In the genomic region with DNA sequence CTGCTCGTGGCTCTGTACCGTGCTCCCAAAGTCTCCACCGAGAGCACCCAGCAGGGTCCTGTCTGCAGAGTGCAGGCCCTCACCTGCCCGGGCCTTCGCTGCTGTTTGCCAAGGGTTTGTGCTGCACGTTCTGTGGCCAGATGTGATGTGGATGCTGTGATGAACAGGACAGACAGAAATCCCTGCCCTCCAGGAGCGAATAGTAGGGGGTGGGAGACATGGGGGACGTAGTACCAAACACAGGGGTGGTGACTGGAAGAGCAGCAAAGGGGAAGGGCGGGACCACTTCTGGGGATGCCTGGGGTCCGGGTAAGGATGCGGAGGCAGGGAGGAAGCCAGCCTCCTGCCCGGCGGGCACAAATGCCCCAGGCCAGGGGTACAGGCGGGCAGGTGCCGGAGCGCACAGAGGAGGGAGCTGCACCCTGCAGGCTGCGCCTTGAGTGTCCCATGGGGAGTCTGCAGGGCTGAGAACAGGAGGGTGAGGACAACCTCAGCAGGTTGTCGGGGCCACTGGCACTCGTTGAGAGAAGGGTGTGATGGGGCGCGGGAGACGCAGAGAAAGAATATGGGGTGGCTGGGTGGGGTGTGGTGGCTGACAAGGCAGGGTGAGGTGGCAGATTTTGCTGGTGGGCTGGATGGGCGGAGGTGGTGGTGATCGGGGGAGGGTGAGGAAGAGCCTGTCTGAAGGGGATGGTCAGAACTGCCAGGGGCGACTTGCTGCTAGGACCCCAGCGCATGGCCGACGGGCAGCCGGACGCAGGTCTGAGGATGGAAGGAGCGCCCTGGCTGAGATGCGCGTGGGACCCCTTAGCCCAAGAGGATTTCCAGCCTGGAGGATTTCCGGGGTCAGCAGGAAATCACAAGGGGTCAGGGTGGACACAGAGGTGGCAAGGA, we compare ENCODE assay signal across 33 cellular contexts. TPM values are rescaled to one million over a fixed set of nuclear protein-coding genes. Genes with fewer than 3 reads are reported as not detected.
DNase-seq lines count a peak whose midpoint lies in the region; ATAC-seq, FAIRE-seq and TF ChIP-seq lines count a peak whose summit lies in the region.
"Had no signal": no experiment of that assay in that cellular context is flagged by ENCODE, and none has a peak within 500 bp of the region (broad histone marks: within the 10 kb centered on the region; RNA-seq: fewer than 3 reads in every experiment).

No MANE protein-coding gene starts in this region.

- H3K4me3 Mint-ChIP-seq in activated CD4-positive, alpha-beta T cell treated with anti-CD3 and anti-CD28 coated beads, Interleukin-2, amount 10 ng/mL, durations not matched to agents 24 days and 14 days, result no peak overlapping the region
- H3K4me3 Mint-ChIP-seq in activated naive CD8-positive, alpha-beta T cell treated with anti-CD3 and anti-CD28 coated beads, Interleukin-2, amount 10 ng/mL, durations not matched to agents 7 days and 5 days, result no peak overlapping the region
- H3K4me3 Mint-ChIP-seq in MCF 10A (ENCODE audit: unreplicated experiment), result no peak overlapping the region
- H3K4me3 Mint-ChIP-seq: activated CD8-positive, alpha-beta T cell treated with anti-CD3 and anti-CD28 coated beads, Interleukin-2, amount 10 ng/mL, durations not matched to agents 7 days and 5 days; CD8-positive, alpha-beta T cell had no signal

- H3K27ac ChIP-seq in lower lobe of right lung, result peak overlapping the region; percentile 82
- H3K27ac ChIP-seq in spleen, result peak overlapping the region in 5 of 8 donors; percentile 72 to 90 (median 82)
- H3K27ac ChIP-seq: brain microvascular endothelial cell, GM23248, PC-9, psoas muscle, SJCRH30, thoracic aorta, vagina had no signal

- TF ChIP-seq POLR2A in spleen (IDR thresholded peaks at IDR 0.05), result no peak

- H3K27me3 Mint-ChIP-seq in activated CD4-positive, alpha-beta T cell treated with anti-CD3 and anti-CD28 coated beads, Interleukin-2, amount 10 ng/mL, durations not matched to agents 24 days and 14 days, result peaks cover 2% of the 10 kb centered on the region
- peaks cover 6% of the 10 kb centered on the region for H3K27me3 Mint-ChIP-seq in activated naive CD8-positive, alpha-beta T cell treated with anti-CD3 and anti-CD28 coated beads, Interleukin-2, amount 10 ng/mL, durations not matched to agents 7 days and 5 days
- H3K27me3 Mint-ChIP-seq in MCF 10A (ENCODE audit: insufficient read depth, unreplicated experiment), result no peaks in the 10 kb centered on the region

- no TSS peak for BruUV-seq in MCF 10A (replicated peaks; lab: Mats Ljungman, UMichigan)

- H3K9me3 Mint-ChIP-seq in activated CD4-positive, alpha-beta T cell treated with anti-CD3 and anti-CD28 coated beads, Interleukin-2, amount 10 ng/mL, durations not matched to agents 24 days and 14 days, result no peaks in the 10 kb centered on the region
- no peaks in the 10 kb centered on the region for H3K9me3 Mint-ChIP-seq in activated naive CD8-positive, alpha-beta T cell treated with anti-CD3 and anti-CD28 coated beads, Interleukin-2, amount 10 ng/mL, durations not matched to agents 7 days and 5 days
- H3K9me3 Mint-ChIP-seq in MCF 10A (ENCODE audit: unreplicated experiment), result no peaks in the 10 kb centered on the region
- H3K9me3 Mint-ChIP-seq: CD8-positive, alpha-beta T cell had no signal

- H3K9me3 ChIP-seq in lower lobe of right lung (no peaks in the 10 kb centered on the region), spleen (no peaks in the 10 kb centered on the region)
- H3K9me3 ChIP-seq: psoas muscle, SJCRH30, thoracic aorta, vagina had no signal

- no peak for FAIRE-seq in GM19239 (lab: Jason Lieb, UNC)
- FAIRE-seq: GM12878, HepG2 had no signal

- H3K27me3 ChIP-seq in lower lobe of right lung (ENCODE audit: low read depth) (no peaks in the 10 kb centered on the region), spleen (replicated peaks in 1 of 7) (no peaks in the 10 kb centered on the region)
- H3K27me3 ChIP-seq: brain microvascular endothelial cell, SJCRH30, vagina had no signal

- TF ChIP-seq CTCF in lower lobe of right lung (IDR thresholded peaks at IDR 0.05), result no peak
- no peak for TF ChIP-seq CTCF in spleen (IDR thresholded peaks at IDR 0.05 in 8 of 11, conservative IDR thresholded peaks at IDR 0.05 in 3 of 11)
- no peak for TF ChIP-seq CTCF in MCF 10A (IDR thresholded peaks at IDR 0.05; ENCODE audit: unreplicated experiment)

- DNase-seq in activated CD4-positive, alpha-beta T cell treated with anti-CD3 and anti-CD28 coated beads, Interleukin-2, amount 10 ng/mL, durations not matched to agents 24 days and 14 days, result peak; percentile 50
- DNase-seq in activated CD4-positive, alpha-beta T cell treated with anti-CD3 and anti-CD28 coated beads, Interleukin-2, amount 50 U/mL, for 4 hours, result no peak
- no peak for DNase-seq in activated naive CD8-positive, alpha-beta T cell treated with anti-CD3 and anti-CD28 coated beads, Interleukin-2, amount 10 ng/mL, durations not matched to agents 7 days and 5 days
- DNase-seq in lower lobe of right lung (no peak), spleen (peak; percentile 73), GM19239 (ENCODE audit: insufficient read length, low spot score) (no peak), MCF 10A (ENCODE audit: unreplicated experiment) (no peak), H4 (ENCODE audit: low spot score) (no peak)
- DNase-seq: activated CD4-positive, alpha-beta T cell treated with anti-CD3 and anti-CD28 coated beads for 1 hour; activated CD8-positive, alpha-beta T cell treated with anti-CD3 and anti-CD28 coated beads, Interleukin-2, amount 10 ng/mL, durations not matched to agents 7 days and 5 days; activated gamma-delta T cell; brain microvascular endothelial cell; CD8-positive, alpha-beta T cell; DMS 273 treated with DMSO at 0.1 percent for 48 hours; effector CD8-positive, alpha-beta T cell; EL; erythroblast; GM23248; NCI-H1694 treated with DMSO at 0.1 percent for 48 hours; NCI-H2171 treated with DMSO at 0.1 percent for 48 hours; NCI-H510A treated with DMSO at 0.1 percent for 48 hours; PC-9; psoas muscle; SJCRH30; stimulated activated CD4-positive, alpha-beta T cell treated with anti-CD3 and anti-CD28 coated beads, Interleukin-15, amount 100 ng/mL, for 24 hours; stimulated activated naive CD4-positive, alpha-beta T cell; T-helper 1 cell had no signal

- H3K4me1 Mint-ChIP-seq in activated CD4-positive, alpha-beta T cell treated with anti-CD3 and anti-CD28 coated beads, Interleukin-2, amount 10 ng/mL, durations not matched to agents 24 days and 14 days, result no peaks in the 10 kb centered on the region
- H3K4me1 Mint-ChIP-seq in activated naive CD8-positive, alpha-beta T cell treated with anti-CD3 and anti-CD28 coated beads, Interleukin-2, amount 10 ng/mL, durations not matched to agents 7 days and 5 days, result peaks cover 2% of the 10 kb centered on the region
- H3K4me1 Mint-ChIP-seq in MCF 10A (ENCODE audit: insufficient read depth, unreplicated experiment), result peaks cover 10% of the 10 kb centered on the region

- intact Hi-C loops in activated CD4-positive, alpha-beta T cell treated with anti-CD3 and anti-CD28 coated beads, Interleukin-2, amount 10 ng/mL, durations not matched to agents 24 days and 14 days (cut with micrococcal nuclease), result no loop called here
- intact Hi-C loops in lower lobe of right lung (cut with DNase I) (no loop called here), spleen (cut with DNase I; ENCODE audit: low total_unique reads) (no loop called here), MCF 10A (cut with micrococcal nuclease) (no loop called here)

- POLR2A ChIA-PET in activated naive CD8-positive, alpha-beta T cell treated with anti-CD3 and anti-CD28 coated beads, Interleukin-2, amount 10 ng/mL, durations not matched to agents 7 days and 5 days (lab: Charles Lee), result no interaction called here
- POLR2A ChIA-PET in MCF 10A (lab: Yijun Ruan, JAX), result no interaction called here

- H3K36me3 ChIP-seq in lower lobe of right lung (no peaks in the 10 kb centered on the region), spleen (no peaks in the 10 kb centered on the region)
- H3K36me3 ChIP-seq: brain microvascular endothelial cell, SJCRH30, thoracic aorta, vagina had no signal

- H3K4me1 ChIP-seq in lower lobe of right lung (peaks cover 28% of the 10 kb centered on the region), spleen (peaks cover 3 to 62% (median 32%) of the 10 kb centered on the region in 6 donors)
- H3K4me1 ChIP-seq: psoas muscle, vagina had no signal

- H3K36me3 Mint-ChIP-seq in activated CD4-positive, alpha-beta T cell treated with anti-CD3 and anti-CD28 coated beads, Interleukin-2, amount 10 ng/mL, durations not matched to agents 24 days and 14 days (ENCODE audit: low read depth), result no peaks in the 10 kb centered on the region
- H3K36me3 Mint-ChIP-seq in activated naive CD8-positive, alpha-beta T cell treated with anti-CD3 and anti-CD28 coated beads, Interleukin-2, amount 10 ng/mL, durations not matched to agents 7 days and 5 days, result no peaks in the 10 kb centered on the region
- H3K36me3 Mint-ChIP-seq in MCF 10A (ENCODE audit: insufficient read depth, unreplicated experiment), result peaks cover 5% of the 10 kb centered on the region
- H3K36me3 Mint-ChIP-seq: CD8-positive, alpha-beta T cell had no signal

- no peak overlapping the region for H3K27ac Mint-ChIP-seq in activated CD4-positive, alpha-beta T cell treated with anti-CD3 and anti-CD28 coated beads, Interleukin-2, amount 10 ng/mL, durations not matched to agents 24 days and 14 days
- H3K27ac Mint-ChIP-seq in activated naive CD8-positive, alpha-beta T cell treated with anti-CD3 and anti-CD28 coated beads, Interleukin-2, amount 10 ng/mL, durations not matched to agents 7 days and 5 days, result peak overlapping the region; percentile 34
- H3K27ac Mint-ChIP-seq in MCF 10A (ENCODE audit: low read depth, unreplicated experiment), result no peak overlapping the region
- H3K27ac Mint-ChIP-seq: activated CD8-positive, alpha-beta T cell treated with anti-CD3 and anti-CD28 coated beads, Interleukin-2, amount 10 ng/mL, durations not matched to agents 7 days and 5 days; CD8-positive, alpha-beta T cell had no signal

- H3K4me3 ChIP-seq in lower lobe of right lung, result no peak overlapping the region
- H3K4me3 ChIP-seq in spleen, result peak overlapping the region in 1 of 8 donors; percentile 46
- H3K4me3 ChIP-seq: GM12878, GM23248, PC-9, psoas muscle, SJCRH30, thoracic aorta, vagina had no signal

- no peak for ATAC-seq in activated naive CD8-positive, alpha-beta T cell treated with anti-CD3 and anti-CD28 coated beads, Interleukin-2, amount 10 ng/mL, durations not matched to agents 7 days and 5 days (ENCODE audit: low read depth)
- no peak for ATAC-seq in lower lobe of right lung
- ATAC-seq: activated CD8-positive, alpha-beta T cell treated with anti-CD3 and anti-CD28 coated beads, Interleukin-2, amount 10 ng/mL, durations not matched to agents 7 days and 5 days; CD8-positive, alpha-beta T cell; HepG2; psoas muscle had no signal

- 83 to 92% (median 87%) methylated on average over 30 to 34 of the region's 34 CpGs for WGBS in spleen, 5 donors

- CTCF ChIA-PET in MCF 10A (lab: Yijun Ruan, JAX), result no interaction called here

RNA-seq across cellular contexts. Expression of gene CTSD, which starts 16.3 kb away (rescaled TPM):
- total RNA-seq in activated CD4-positive, alpha-beta T cell treated with anti-CD3 and anti-CD28 coated beads, Interleukin-2, amount 10 ng/mL, durations not matched to agents 24 days and 14 days, result 59.8 and 66.1 TPM in 2 replicates
- total RNA-seq in activated naive CD8-positive, alpha-beta T cell treated with anti-CD3 and anti-CD28 coated beads, Interleukin-2, amount 10 ng/mL, durations not matched to agents 7 days and 5 days, result 100 to 1,000 TPM; 192 to 208 TPM
- total RNA-seq in lower lobe of right lung (2,919 TPM), spleen (1,000 to 10,000 TPM in 2 of 7 donors, 100 to 1,000 TPM in 5; 653 to 1,234 (median 749) TPM), MCF 10A (2022) (366 and 367 TPM in 2 replicates)
- 1,000 to 10,000 TPM in 1 of 3 donors, 100 to 1,000 TPM in 2; 289 to 1,120 (median 418) TPM for polyA plus RNA-seq in spleen
- total RNA-seq in H4 (2014; rRNA removed; shearing (Covaris generic)), result 516 and 559 TPM in 2 replicates

RNA-seq across cellular contexts. Expression of gene IFITM10, which starts 29.7 kb away (rescaled TPM):
- 0.12 and 0.14 TPM in 2 replicates for total RNA-seq in activated CD4-positive, alpha-beta T cell treated with anti-CD3 and anti-CD28 coated beads, Interleukin-2, amount 10 ng/mL, durations not matched to agents 24 days and 14 days
- 1 to 10 TPM in 1 of 2 experiments, under 1 TPM in 1; 0.82 to 1.3 TPM for total RNA-seq in activated naive CD8-positive, alpha-beta T cell treated with anti-CD3 and anti-CD28 coated beads, Interleukin-2, amount 10 ng/mL, durations not matched to agents 7 days and 5 days
- 9.2 TPM for total RNA-seq in lower lobe of right lung
- total RNA-seq in spleen, result 10 to 100 TPM in 2 of 7 donors, 1 to 10 TPM in 5; 6.7 to 41.6 (median 8.2) TPM
- 1 to 10 TPM in 2 of 3 donors, under 1 TPM in 1; 0.80 to 6.9 (median 2.4) TPM for polyA plus RNA-seq in spleen
- 1.9 and 2.0 TPM in 2 replicates for total RNA-seq in MCF 10A (2022)
- total RNA-seq in H4 (2014; rRNA removed; shearing (Covaris generic)), result 1.4 and 2.0 TPM in 2 replicates
- total RNA-seq: GM12878 had no signal

RNA-seq across cellular contexts. Expression of gene SYT8, which starts 54.7 kb away (rescaled TPM):
- total RNA-seq in activated CD4-positive, alpha-beta T cell treated with anti-CD3 and anti-CD28 coated beads, Interleukin-2, amount 10 ng/mL, durations not matched to agents 24 days and 14 days, result not detected in 2 replicates
- total RNA-seq in activated naive CD8-positive, alpha-beta T cell treated with anti-CD3 and anti-CD28 coated beads, Interleukin-2, amount 10 ng/mL, durations not matched to agents 7 days and 5 days, result not detected
- 18.5 TPM for total RNA-seq in lower lobe of right lung
- total RNA-seq in spleen, result not detected
- under 1 TPM in 1 of 3 donors, not detected in 2; 0.83 TPM for polyA plus RNA-seq in spleen
- total RNA-seq in MCF 10A (2022), result 141 and 308 TPM in 2 replicates
- total RNA-seq in H4 (2014; rRNA removed; shearing (Covaris generic)), result not detected in 2 replicates
- total RNA-seq: A172; activated CD8-positive, alpha-beta T cell treated with anti-CD3 and anti-CD28 coated beads, Interleukin-2, amount 10 ng/mL, durations not matched to agents 7 days and 5 days; CD8-positive, alpha-beta T cell; GM12878; GM23248; lung microvascular endothelial cell had no signal
- polyA plus RNA-seq: GM23248 had no signal

RNA-seq across cellular contexts. Expression of gene TNNI2, which starts 58.7 kb away (rescaled TPM):
- total RNA-seq in activated CD4-positive, alpha-beta T cell treated with anti-CD3 and anti-CD28 coated beads, Interleukin-2, amount 10 ng/mL, durations not matched to agents 24 days and 14 days, result not detected in 2 replicates
- under 1 TPM in 1 of 2 experiments, not detected in 1; 0.67 TPM for total RNA-seq in activated naive CD8-positive, alpha-beta T cell treated with anti-CD3 and anti-CD28 coated beads, Interleukin-2, amount 10 ng/mL, durations not matched to agents 7 days and 5 days
- total RNA-seq in lower lobe of right lung (17.7 TPM), spleen (1 to 10 TPM; 2.3 to 8.6 (median 5.2) TPM), MCF 10A (2022) (43.3 and 77.7 TPM in 2 replicates)
- polyA plus RNA-seq in spleen, result 10 to 100 TPM in 2 of 3 donors, 1 to 10 TPM in 1; 7.3 to 21.8 (median 13.0) TPM
- total RNA-seq in H4 (2014; rRNA removed; shearing (Covaris generic)), result not detected in 2 replicates
- total RNA-seq: A172, GM23248, lung microvascular endothelial cell, thoracic aorta, vagina had no signal
- polyA plus RNA-seq: GM23248 had no signal

Comparison
In these comparisons a context has a peak if more than half of its experiments do, and no peak if none do; other contexts are left out.
1. DNase-seq: peak in activated CD4-positive, alpha-beta T cell treated with anti-CD3 and anti-CD28 coated beads, Interleukin-2, amount 10 ng/mL, durations not matched to agents 24 days and 14 days (single experiment) and spleen (single experiment); none in activated CD4-positive, alpha-beta T cell treated with anti-CD3 and anti-CD28 coated beads, Interleukin-2, amount 50 U/mL, for 4 hours (0 of 2), activated naive CD8-positive, alpha-beta T cell treated with anti-CD3 and anti-CD28 coated beads, Interleukin-2, amount 10 ng/mL, durations not matched to agents 7 days and 5 days (single experiment), lower lobe of right lung (single experiment), GM19239 (single experiment), MCF 10A (single experiment) and H4 (single experiment).
2. RNA of gene SYT8, which starts 54.7 kb away (total RNA-seq): 141 to 308 TPM in MCF 10A and 18.5 TPM in lower lobe of right lung (single experiment); not detected in spleen, not detected in activated CD4-positive, alpha-beta T cell treated with anti-CD3 and anti-CD28 coated beads, Interleukin-2, amount 10 ng/mL, durations not matched to agents 24 days and 14 days, not detected in activated naive CD8-positive, alpha-beta T cell treated with anti-CD3 and anti-CD28 coated beads, Interleukin-2, amount 10 ng/mL, durations not matched to agents 7 days and 5 days and not detected in H4; every median in the first group is over 10 times any median in the second.